ENCODE assay signal across 1 cellular context in the genomic region with DNA sequence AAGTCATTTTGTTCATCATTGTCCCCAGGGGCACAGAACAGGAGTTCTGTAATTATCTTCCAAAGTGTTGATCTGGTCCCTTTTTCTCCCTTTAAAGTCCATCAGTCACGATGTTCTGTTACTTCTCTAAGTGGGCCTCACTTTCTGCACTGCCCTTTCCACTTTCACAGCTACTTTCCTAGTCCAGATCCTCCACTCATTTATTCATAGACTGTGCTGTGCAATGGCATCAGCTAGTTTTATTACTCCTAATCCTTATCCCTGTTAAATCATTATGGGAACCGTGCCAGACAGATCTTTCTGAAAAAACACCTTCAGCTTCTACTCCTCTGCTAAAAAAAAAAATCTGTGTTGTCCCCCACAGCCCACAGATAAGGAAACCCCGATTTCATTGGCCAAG.
TF ChIP-seq lines count a peak whose summit lies in the region.

No MANE protein-coding gene starts in this region.

TF ChIP-seq in GM23338, 12 proteins besides CTCF, POLR2A, EP300 and RAD21 (continued from another document):
- TF ChIP-seq, protein P1, sequence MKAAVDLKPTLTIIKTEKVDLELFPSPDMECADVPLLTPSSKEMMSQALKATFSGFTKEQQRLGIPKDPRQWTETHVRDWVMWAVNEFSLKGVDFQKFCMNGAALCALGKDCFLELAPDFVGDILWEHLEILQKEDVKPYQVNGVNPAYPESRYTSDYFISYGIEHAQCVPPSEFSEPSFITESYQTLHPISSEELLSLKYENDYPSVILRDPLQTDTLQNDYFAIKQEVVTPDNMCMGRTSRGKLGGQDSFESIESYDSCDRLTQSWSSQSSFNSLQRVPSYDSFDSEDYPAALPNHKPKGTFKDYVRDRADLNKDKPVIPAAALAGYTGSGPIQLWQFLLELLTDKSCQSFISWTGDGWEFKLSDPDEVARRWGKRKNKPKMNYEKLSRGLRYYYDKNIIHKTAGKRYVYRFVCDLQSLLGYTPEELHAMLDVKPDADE (IDR thresholded peaks at IDR 0.05): no peak
- TF ChIP-seq, protein P2, sequence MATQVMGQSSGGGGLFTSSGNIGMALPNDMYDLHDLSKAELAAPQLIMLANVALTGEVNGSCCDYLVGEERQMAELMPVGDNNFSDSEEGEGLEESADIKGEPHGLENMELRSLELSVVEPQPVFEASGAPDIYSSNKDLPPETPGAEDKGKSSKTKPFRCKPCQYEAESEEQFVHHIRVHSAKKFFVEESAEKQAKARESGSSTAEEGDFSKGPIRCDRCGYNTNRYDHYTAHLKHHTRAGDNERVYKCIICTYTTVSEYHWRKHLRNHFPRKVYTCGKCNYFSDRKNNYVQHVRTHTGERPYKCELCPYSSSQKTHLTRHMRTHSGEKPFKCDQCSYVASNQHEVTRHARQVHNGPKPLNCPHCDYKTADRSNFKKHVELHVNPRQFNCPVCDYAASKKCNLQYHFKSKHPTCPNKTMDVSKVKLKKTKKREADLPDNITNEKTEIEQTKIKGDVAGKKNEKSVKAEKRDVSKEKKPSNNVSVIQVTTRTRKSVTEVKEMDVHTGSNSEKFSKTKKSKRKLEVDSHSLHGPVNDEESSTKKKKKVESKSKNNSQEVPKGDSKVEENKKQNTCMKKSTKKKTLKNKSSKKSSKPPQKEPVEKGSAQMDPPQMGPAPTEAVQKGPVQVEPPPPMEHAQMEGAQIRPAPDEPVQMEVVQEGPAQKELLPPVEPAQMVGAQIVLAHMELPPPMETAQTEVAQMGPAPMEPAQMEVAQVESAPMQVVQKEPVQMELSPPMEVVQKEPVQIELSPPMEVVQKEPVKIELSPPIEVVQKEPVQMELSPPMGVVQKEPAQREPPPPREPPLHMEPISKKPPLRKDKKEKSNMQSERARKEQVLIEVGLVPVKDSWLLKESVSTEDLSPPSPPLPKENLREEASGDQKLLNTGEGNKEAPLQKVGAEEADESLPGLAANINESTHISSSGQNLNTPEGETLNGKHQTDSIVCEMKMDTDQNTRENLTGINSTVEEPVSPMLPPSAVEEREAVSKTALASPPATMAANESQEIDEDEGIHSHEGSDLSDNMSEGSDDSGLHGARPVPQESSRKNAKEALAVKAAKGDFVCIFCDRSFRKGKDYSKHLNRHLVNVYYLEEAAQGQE (IDR thresholded peaks at IDR 0.05; ENCODE audit: unreplicated experiment): no peak
- TF ChIP-seq EZH2 (IDR thresholded peaks at IDR 0.05; ENCODE audit: low read depth, unreplicated experiment) (no peak), JUNB (IDR thresholded peaks at IDR 0.05; ENCODE audit: unreplicated experiment) (no peak), CREB1 (CRISPR knock-in tag; IDR thresholded peaks at IDR 0.05; ENCODE audit: low read depth) (no peak), POLR2AphosphoS5 (IDR thresholded peaks at IDR 0.05; ENCODE audit: low read depth) (no peak)
